In the genomic region with DNA sequence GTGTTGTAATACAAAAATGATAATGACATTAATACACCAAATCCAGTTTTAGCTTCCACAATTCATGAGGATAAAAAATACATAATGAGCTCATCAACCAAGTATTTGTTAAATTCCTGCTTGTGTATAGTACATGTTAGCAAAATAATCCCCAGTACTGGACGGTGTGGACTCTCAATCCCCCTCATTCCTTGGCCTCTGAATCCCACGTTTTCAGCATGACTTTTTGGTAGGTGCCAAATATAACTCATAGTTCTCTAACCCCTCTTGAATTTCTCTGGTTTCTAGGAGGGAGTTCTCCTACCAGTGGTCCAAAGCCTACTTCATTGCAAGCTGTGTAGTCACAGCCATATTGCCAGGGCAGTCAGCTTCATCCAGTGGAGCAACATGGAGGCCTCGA, we compare ENCODE assay signal across 20 cellular contexts. TPM values are rescaled to one million over a fixed set of nuclear protein-coding genes. Genes with fewer than 3 reads are reported as not detected.
DNase-seq lines count a peak whose midpoint lies in the region; ATAC-seq, FAIRE-seq and TF ChIP-seq lines count a peak whose summit lies in the region.
"Had no signal": no experiment of that assay in that cellular context is flagged by ENCODE, and none has a peak within 500 bp of the region (broad histone marks: within the 10 kb centered on the region; RNA-seq: fewer than 3 reads in every experiment).

No MANE protein-coding gene starts in this region.

- intact Hi-C loops in ascending aorta (cut with DNase I): no loop called here

- TF ChIP-seq CTCF in ascending aorta (IDR thresholded peaks at IDR 0.05) (no peak), fibroblast of pulmonary artery (IDR thresholded peaks at IDR 0.05; ENCODE audit: low read length, missing control alignments) (no peak), WTC11 (IDR thresholded peaks at IDR 0.05) (no peak)

- H3K27me3 Mint-ChIP-seq in WTC11 (ENCODE audit: low read depth): no peaks in the 10 kb centered on the region

- no peak for DNase-seq in H54 (ENCODE audit: insufficient read length, low spot score)
- no peak for DNase-seq in ascending aorta (ENCODE audit: low spot score in 2 of 2)
- peak; percentile 67 for DNase-seq in fibroblast of pulmonary artery (ENCODE audit: low read depth)
- DNase-seq in skeletal muscle cell (ENCODE audit: low read depth): peak; percentile 78
- no peak for DNase-seq in nucleus accumbens (lab: John Stamatoyannopoulos, UW)
- DNase-seq in WTC11 (ENCODE audit: low spot score): no peak
- DNase-seq: activated CD4-positive, alpha-beta T cell treated with anti-CD3 and anti-CD28 coated beads for 36 hours; DMS79; NCI-H1048; NCI-H446; PC-9; upper lobe of left lung had no signal

- H3K27ac ChIP-seq in ascending aorta: peak overlapping the region; percentile 76 to 80
- H3K27ac ChIP-seq: C4-2B, PC-9, upper lobe of left lung had no signal

- H3K27ac Mint-ChIP-seq in WTC11: no peak overlapping the region
- H3K27ac Mint-ChIP-seq: activated CD4-positive, alpha-beta T cell treated with anti-CD3 and anti-CD28 coated beads for 36 hours; activated naive CD4-positive, alpha-beta T cell treated with anti-CD3 and anti-CD28 coated beads, Interleukin-2, amount 50 U/mL, for 24 hours; dendritic cell treated with granulocyte-macrophage colony-stimulating factor and Interleukin-4, amounts not matched to agents 40 ng/mL and 50 ng/mL, for 4 days; T-helper 1 cell treated with Interleukin-12 subunit alpha and Interleukin-12 subunit beta and Interleukin-4 antibody, amounts not matched to agents 30 μg/mL and 1 μg/mL, for 36 hours had no signal

- H3K4me3 ChIP-seq in ascending aorta (no peak overlapping the region), fibroblast of pulmonary artery (replicated peaks; ENCODE audit: low read depth, low read length) (no peak overlapping the region), skeletal muscle cell (ENCODE audit: low read depth, low read length) (no peak overlapping the region)
- H3K4me3 ChIP-seq: PC-9, upper lobe of left lung had no signal

- POLR2A ChIA-PET in WTC11 (lab: Charles Lee): no interaction called here

- CTCF ChIA-PET in WTC11 (lab: Charles Lee): interaction anchor here (0.6 kb wide), 1 partner anchor 26 kb away, joined by 3 read pairs; no protein-coding TSS in a partner anchor

- H3K27me3 ChIP-seq in ascending aorta: no peaks in the 10 kb centered on the region
- H3K27me3 ChIP-seq: upper lobe of left lung had no signal

- H3K9me3 Mint-ChIP-seq in WTC11: no peaks in the 10 kb centered on the region
- H3K9me3 Mint-ChIP-seq: activated naive CD4-positive, alpha-beta T cell treated with anti-CD3 and anti-CD28 coated beads, Interleukin-2, amount 50 U/mL, for 24 hours; dendritic cell treated with granulocyte-macrophage colony-stimulating factor and Interleukin-4, amounts not matched to agents 40 ng/mL and 50 ng/mL, for 4 days; T-helper 1 cell treated with Interleukin-12 subunit alpha and Interleukin-12 subunit beta and Interleukin-4 antibody, amounts not matched to agents 30 μg/mL and 1 μg/mL, for 36 hours had no signal

- no peaks in the 10 kb centered on the region for H3K36me3 Mint-ChIP-seq in WTC11
- H3K36me3 Mint-ChIP-seq: activated naive CD4-positive, alpha-beta T cell treated with anti-CD3 and anti-CD28 coated beads, Interleukin-2, amount 50 U/mL, for 24 hours had no signal

- H3K4me3 Mint-ChIP-seq in WTC11: no peak overlapping the region
- H3K4me3 Mint-ChIP-seq: activated CD4-positive, alpha-beta T cell treated with anti-CD3 and anti-CD28 coated beads for 36 hours; activated naive CD4-positive, alpha-beta T cell treated with anti-CD3 and anti-CD28 coated beads, Interleukin-2, amount 50 U/mL, for 24 hours; dendritic cell treated with granulocyte-macrophage colony-stimulating factor and Interleukin-4, amounts not matched to agents 40 ng/mL and 50 ng/mL, for 4 days; T-helper 1 cell treated with Interleukin-12 subunit alpha and Interleukin-12 subunit beta and Interleukin-4 antibody, amounts not matched to agents 30 μg/mL and 1 μg/mL, for 36 hours had no signal

- peaks cover 0 to 13% of the 10 kb centered on the region in 2 donors for H3K4me1 ChIP-seq in ascending aorta
- H3K4me1 ChIP-seq: upper lobe of left lung had no signal

- H3K36me3 ChIP-seq in ascending aorta: no peaks in the 10 kb centered on the region
- H3K36me3 ChIP-seq: upper lobe of left lung had no signal

- no peak for TF ChIP-seq POLR2A in H54 (IDR thresholded peaks at IDR 0.05; ENCODE audit: low read depth, low read length)

- FAIRE-seq in H54 (lab: Jason Lieb, UNC): peak; percentile 82
- FAIRE-seq: HepG2, keratinocyte had no signal

- no peaks in the 10 kb centered on the region for H3K9me3 ChIP-seq in ascending aorta
- H3K9me3 ChIP-seq: upper lobe of left lung had no signal

- no peaks in the 10 kb centered on the region for H3K4me1 Mint-ChIP-seq in WTC11
- H3K4me1 Mint-ChIP-seq: activated CD4-positive, alpha-beta T cell treated with anti-CD3 and anti-CD28 coated beads for 36 hours; activated naive CD4-positive, alpha-beta T cell treated with anti-CD3 and anti-CD28 coated beads, Interleukin-2, amount 50 U/mL, for 24 hours had no signal

- no peak for ATAC-seq in GM21390 (IDR thresholded peaks at IDR 0.05; ENCODE audit: unreplicated experiment)
- ATAC-seq in GM18498 (IDR thresholded peaks at IDR 0.05; ENCODE audit: unreplicated experiment): no peak
- no peak for ATAC-seq in WTC11
- ATAC-seq: activated CD4-positive, alpha-beta T cell treated with anti-CD3 and anti-CD28 coated beads for 36 hours; HepG2 had no signal

TF ChIP-seq in WTC11, 78 proteins besides CTCF, POLR2A, EP300 and RAD21 (continues in another document):
- TF ChIP-seq ZNF512 (CRISPR knock-in tag; IDR thresholded peaks at IDR 0.05; ENCODE audit: borderline replicate concordance) (no peak), ATF1 (CRISPR knock-in tag; IDR thresholded peaks at IDR 0.05) (no peak), TEAD4 (CRISPR knock-in tag; IDR thresholded peaks at IDR 0.05) (no peak), USF2 (CRISPR knock-in tag; IDR thresholded peaks at IDR 0.05) (no peak), NR3C1 (CRISPR knock-in tag; conservative IDR thresholded peaks at IDR 0.05; ENCODE audit: low read depth) (no peak), NR2C2 (CRISPR knock-in tag; IDR thresholded peaks at IDR 0.05) (no peak), GRHL2 (CRISPR knock-in tag; IDR thresholded peaks at IDR 0.05; ENCODE audit: insufficient replicate concordance, severe bottlenecking) (no peak), SMAD4 (CRISPR knock-in tag; IDR thresholded peaks at IDR 0.05) (no peak), MXD4 (CRISPR knock-in tag; IDR thresholded peaks at IDR 0.05; ENCODE audit: borderline replicate concordance) (no peak), ELF4 (CRISPR knock-in tag; IDR thresholded peaks at IDR 0.05; ENCODE audit: low read depth) (no peak), TEAD1 (CRISPR knock-in tag; IDR thresholded peaks at IDR 0.05) (no peak), ZNF671 (CRISPR knock-in tag; IDR thresholded peaks at IDR 0.05) (no peak), SP1 (CRISPR knock-in tag; conservative IDR thresholded peaks at IDR 0.05) (no peak), EMX1 (CRISPR knock-in tag; IDR thresholded peaks at IDR 0.05) (no peak)
- TF ChIP-seq, protein P1, sequence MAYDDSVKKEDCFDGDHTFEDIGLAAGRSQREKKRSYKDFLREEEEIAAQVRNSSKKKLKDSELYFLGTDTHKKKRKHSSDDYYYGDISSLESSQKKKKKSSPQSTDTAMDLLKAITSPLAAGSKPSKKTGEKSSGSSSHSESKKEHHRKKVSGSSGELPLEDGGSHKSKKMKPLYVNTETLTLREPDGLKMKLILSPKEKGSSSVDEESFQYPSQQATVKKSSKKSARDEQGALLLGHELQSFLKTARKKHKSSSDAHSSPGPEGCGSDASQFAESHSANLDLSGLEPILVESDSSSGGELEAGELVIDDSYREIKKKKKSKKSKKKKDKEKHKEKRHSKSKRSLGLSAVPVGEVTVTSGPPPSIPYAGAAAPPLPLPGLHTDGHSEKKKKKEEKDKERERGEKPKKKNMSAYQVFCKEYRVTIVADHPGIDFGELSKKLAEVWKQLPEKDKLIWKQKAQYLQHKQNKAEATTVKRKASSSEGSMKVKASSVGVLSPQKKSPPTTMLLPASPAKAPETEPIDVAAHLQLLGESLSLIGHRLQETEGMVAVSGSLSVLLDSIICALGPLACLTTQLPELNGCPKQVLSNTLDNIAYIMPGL (CRISPR knock-in tag; IDR thresholded peaks at IDR 0.05): no peak
- TF ChIP-seq, protein P2, sequence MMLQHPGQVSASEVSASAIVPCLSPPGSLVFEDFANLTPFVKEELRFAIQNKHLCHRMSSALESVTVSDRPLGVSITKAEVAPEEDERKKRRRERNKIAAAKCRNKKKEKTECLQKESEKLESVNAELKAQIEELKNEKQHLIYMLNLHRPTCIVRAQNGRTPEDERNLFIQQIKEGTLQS (CRISPR knock-in tag; conservative IDR thresholded peaks at IDR 0.05): no peak

RNA-seq across cellular contexts. Expression of gene EPS8, which starts 41.4 kb away (rescaled TPM):
- 94.6 TPM for total RNA-seq in ascending aorta
- total RNA-seq in WTC11 (2021): 3.9 to 7.5 TPM (median 5.0 TPM) in 3 replicates

RNA-seq across cellular contexts. Expression of gene STRAP, which starts 51.6 kb away (rescaled TPM):
- 17.1 TPM for total RNA-seq in ascending aorta
- 196 to 221 TPM (median 201 TPM) in 3 replicates for total RNA-seq in WTC11 (2021)

Comparison
In these comparisons a context has a peak if more than half of its experiments do, and no peak if none do; other contexts are left out.
1. DNase-seq: peak in fibroblast of pulmonary artery (single experiment) and skeletal muscle cell (single experiment); none in H54 (single experiment), ascending aorta (0 of 2), nucleus accumbens (0 of 56) and WTC11 (single experiment).
2. RNA of gene EPS8, which starts 41.4 kb away (total RNA-seq): 94.6 TPM in ascending aorta (single experiment); 3.9 to 7.5 TPM in WTC11; every median in the first group is over 10 times any median in the second.
3. RNA of gene STRAP, which starts 51.6 kb away (total RNA-seq): 196 to 221 TPM in WTC11; 17.1 TPM in ascending aorta (single experiment); every median in the first group is over 10 times any median in the second.